In the genomic region with DNA sequence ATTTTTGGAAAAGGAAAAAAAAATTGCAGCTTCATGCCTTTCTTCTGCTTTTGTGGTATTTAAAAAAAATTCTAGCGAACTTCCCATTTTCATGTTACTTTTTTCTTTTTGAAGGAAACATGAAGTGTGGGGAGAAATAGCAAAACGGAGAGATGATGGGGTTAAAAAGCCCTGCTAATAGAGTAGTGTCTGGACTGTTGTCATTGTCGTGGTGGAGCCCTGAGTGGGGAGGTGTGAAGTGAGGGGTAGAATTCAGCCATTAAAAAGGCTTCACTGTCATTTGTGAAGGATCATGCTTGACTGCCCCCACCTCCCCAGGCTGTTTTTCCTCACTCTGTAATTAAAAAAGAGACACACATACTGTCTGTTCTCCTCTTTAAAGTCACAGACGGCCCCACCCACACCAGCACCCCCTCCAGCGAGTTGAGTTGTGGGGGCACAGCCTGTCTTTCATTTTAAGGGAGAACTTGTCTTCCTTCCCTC, we compare ENCODE assay signal across 10 cellular contexts.
DNase-seq lines count a peak whose midpoint lies in the region; ATAC-seq and TF ChIP-seq lines count a peak whose summit lies in the region.
"Had no signal": no experiment of that assay in that cellular context is flagged by ENCODE, and none has a peak within 500 bp of the region (broad histone marks: within the 10 kb centered on the region; RNA-seq: fewer than 3 reads in every experiment).

No MANE protein-coding gene starts in this region.

- H3K36me3 ChIP-seq in breast epithelium (no peaks in the 10 kb centered on the region), Panc1 (ENCODE audit: control insufficient read depth, insufficient read depth, low read length) (no peaks in the 10 kb centered on the region), lung (ENCODE audit: control insufficient read depth in 2 of 2, insufficient read depth in 2 of 2, low read length in 2 of 2) (no peaks in the 10 kb centered on the region), tibial artery (no peaks in the 10 kb centered on the region), aorta (ENCODE audit: control insufficient read depth in 1 of 2, insufficient read depth in 2 of 2, low read length in 1 of 2) (no peaks in the 10 kb centered on the region)

- CTCF ChIA-PET in MCF 10A (lab: Yijun Ruan, JAX) (interaction anchor here (0.6 to 1.6 kb wide), 3 partner anchors 15 to 725 kb away, joined by 4 to 6 read pairs (median 5); no protein-coding TSS in a partner anchor), Panc1 (lab: Charles Lee) (no interaction called here)
- CTCF ChIA-PET in activated CD4-positive, alpha-beta T cell treated with anti-CD3 and anti-CD28 coated beads, Interleukin-2, amount 10 ng/mL, durations not matched to agents 7 days and 5 days (lab: Charles Lee), result no interaction called here

- H3K27me3 ChIP-seq in breast epithelium (no peaks in the 10 kb centered on the region), Panc1 (ENCODE audit: control insufficient read depth, insufficient read depth, low read length) (no peaks in the 10 kb centered on the region), lung (ENCODE audit: control insufficient read depth, insufficient read depth) (no peaks in the 10 kb centered on the region), tibial artery (no peaks in the 10 kb centered on the region), aorta (ENCODE audit: control insufficient read depth in 1 of 2, insufficient read depth in 2 of 2, low read length in 1 of 2) (no peaks in the 10 kb centered on the region)

- no peak overlapping the region for H3K4me3 Mint-ChIP-seq in MCF 10A (ENCODE audit: unreplicated experiment)
- H3K4me3 Mint-ChIP-seq in T-helper 2 cell treated with Interferon-gamma antibody and Interleukin-4, amounts not matched to agents 5 μg/mL and 100 μg/mL, for 36 hours, result no peak overlapping the region
- H3K4me3 Mint-ChIP-seq in activated CD4-positive, alpha-beta T cell treated with anti-CD3 and anti-CD28 coated beads, Interleukin-2, amount 10 ng/mL, durations not matched to agents 7 days and 5 days, result no peak overlapping the region

- in situ Hi-C loops in Panc1 (cut with HindIII; ENCODE audit: low pct_unique_long_range_greater_than_20kb, low sequenced_read_pairs), result no loop called here

- intact Hi-C loops in breast epithelium (cut with DNase I; ENCODE audit: low total_unique reads), result no loop called here
- intact Hi-C loops in MCF 10A (cut with micrococcal nuclease), result loop anchor here (5.0 kb wide), 5 partner anchors 57 to 297 kb away; no protein-coding TSS in a partner anchor
- intact Hi-C loops in Panc1 (cut with micrococcal nuclease; ENCODE audit: unreplicated experiment), result no loop called here
- intact Hi-C loops in tibial artery (cut with DNase I; ENCODE audit: low total_unique reads), result loop anchor here (5.0 kb wide), 1 partner anchor 57 kb away; no protein-coding TSS in a partner anchor
- intact Hi-C loops in aorta (cut with DNase I), result loop anchor here (5.0 to 10.0 kb wide), 4 partner anchors 57 to 277 kb away; a partner anchor contains a TSS

- no peaks in the 10 kb centered on the region for H3K9me3 Mint-ChIP-seq in MCF 10A (ENCODE audit: unreplicated experiment)
- H3K9me3 Mint-ChIP-seq in T-helper 2 cell treated with Interferon-gamma antibody and Interleukin-4, amounts not matched to agents 5 μg/mL and 100 μg/mL, for 36 hours, result no peaks in the 10 kb centered on the region
- H3K9me3 Mint-ChIP-seq in activated CD4-positive, alpha-beta T cell treated with anti-CD3 and anti-CD28 coated beads, Interleukin-2, amount 10 ng/mL, durations not matched to agents 7 days and 5 days, result no peaks in the 10 kb centered on the region

- no peaks in the 10 kb centered on the region for H3K27me3 Mint-ChIP-seq in MCF 10A (ENCODE audit: insufficient read depth, unreplicated experiment)
- no peaks in the 10 kb centered on the region for H3K27me3 Mint-ChIP-seq in T-helper 2 cell treated with Interferon-gamma antibody and Interleukin-4, amounts not matched to agents 5 μg/mL and 100 μg/mL, for 36 hours (ENCODE audit: low read depth)
- peaks cover 18% of the 10 kb centered on the region for H3K27me3 Mint-ChIP-seq in activated CD4-positive, alpha-beta T cell treated with anti-CD3 and anti-CD28 coated beads, Interleukin-2, amount 10 ng/mL, durations not matched to agents 7 days and 5 days

- H3K36me3 Mint-ChIP-seq in MCF 10A (ENCODE audit: insufficient read depth, unreplicated experiment), result no peaks in the 10 kb centered on the region
- H3K36me3 Mint-ChIP-seq in T-helper 2 cell treated with Interferon-gamma antibody and Interleukin-4, amounts not matched to agents 5 μg/mL and 100 μg/mL, for 36 hours (ENCODE audit: low read depth), result no peaks in the 10 kb centered on the region
- H3K36me3 Mint-ChIP-seq in activated CD4-positive, alpha-beta T cell treated with anti-CD3 and anti-CD28 coated beads, Interleukin-2, amount 10 ng/mL, durations not matched to agents 7 days and 5 days (ENCODE audit: low read depth), result no peaks in the 10 kb centered on the region

- TF ChIP-seq POLR2A in breast epithelium (IDR thresholded peaks at IDR 0.05), result no peak

- H3K9me3 ChIP-seq in breast epithelium (no peaks in the 10 kb centered on the region), Panc1 (ENCODE audit: control insufficient read depth, insufficient read depth, low read depth, low read length) (no peaks in the 10 kb centered on the region), lung (ENCODE audit: control insufficient read depth in 2 of 2, insufficient read depth in 1 of 2, low read length in 1 of 2) (no peaks in the 10 kb centered on the region), tibial artery (no peaks in the 10 kb centered on the region), aorta (ENCODE audit: control insufficient read depth, low read length) (no peaks in the 10 kb centered on the region)

- no peak for ATAC-seq in Panc1
- peak; percentile 1 for ATAC-seq in lung (ENCODE audit: insufficient read depth, low FRiP score)
- no peak for ATAC-seq in aorta (ENCODE audit: low FRiP score)

- no peak overlapping the region for H3K4me3 ChIP-seq in breast epithelium
- H3K4me3 ChIP-seq in Panc1 (ENCODE audit: low read depth in 2 of 2, low read length in 2 of 2), result no peak overlapping the region
- no peak overlapping the region for H3K4me3 ChIP-seq in lung
- H3K4me3 ChIP-seq in tibial artery, result no peak overlapping the region
- no peak overlapping the region for H3K4me3 ChIP-seq in aorta (ENCODE audit: low read length in 2 of 2)

- H3K4me1 Mint-ChIP-seq in MCF 10A (ENCODE audit: insufficient read depth, unreplicated experiment), result peaks cover 9% of the 10 kb centered on the region
- H3K4me1 Mint-ChIP-seq in T-helper 2 cell treated with Interferon-gamma antibody and Interleukin-4, amounts not matched to agents 5 μg/mL and 100 μg/mL, for 36 hours (ENCODE audit: low read depth), result no peaks in the 10 kb centered on the region
- H3K4me1 Mint-ChIP-seq in activated CD4-positive, alpha-beta T cell treated with anti-CD3 and anti-CD28 coated beads, Interleukin-2, amount 10 ng/mL, durations not matched to agents 7 days and 5 days, result no peaks in the 10 kb centered on the region

- 19 to 53% methylated on average over 5 of the region's 5 CpGs for WGBS in lung, 2 donors
- 61 to 62% methylated on average over 5 of the region's 5 CpGs for WGBS in aorta, 2 donors

- H3K4me1 ChIP-seq in breast epithelium (no peaks in the 10 kb centered on the region), Panc1 (ENCODE audit: control insufficient read depth, insufficient read depth, low read length) (peaks cover 17% of the 10 kb centered on the region), lung (ENCODE audit: control insufficient read depth in 2 of 2, insufficient read depth in 2 of 2, low read length in 2 of 2) (peaks cover 3 to 8% of the 10 kb centered on the region in 2 donors), tibial artery (peaks cover 0 to 38% (median 16%) of the 10 kb centered on the region in 4 donors), aorta (ENCODE audit: control insufficient read depth in 1 of 2, insufficient read depth in 2 of 2, low read length in 2 of 2) (no peaks in the 10 kb centered on the region)

- no peak overlapping the region for H3K27ac Mint-ChIP-seq in MCF 10A (ENCODE audit: low read depth, unreplicated experiment)
- H3K27ac Mint-ChIP-seq in T-helper 2 cell treated with Interferon-gamma antibody and Interleukin-4, amounts not matched to agents 5 μg/mL and 100 μg/mL, for 36 hours, result no peak overlapping the region
- no peak overlapping the region for H3K27ac Mint-ChIP-seq in activated CD4-positive, alpha-beta T cell treated with anti-CD3 and anti-CD28 coated beads, Interleukin-2, amount 10 ng/mL, durations not matched to agents 7 days and 5 days

- TF ChIP-seq CTCF in breast epithelium (IDR thresholded peaks at IDR 0.05) (no peak), MCF 10A (IDR thresholded peaks at IDR 0.05; ENCODE audit: unreplicated experiment) (no peak), Panc1 (IDR thresholded peaks at IDR 0.05) (no peak), lung (IDR thresholded peaks at IDR 0.05; ENCODE audit: control extremely low read depth, extremely low read depth) (no peak), tibial artery (IDR thresholded peaks at IDR 0.05) (no peak)

- DNase-seq in breast epithelium (ENCODE audit: low spot score in 2 of 2) (no peak), MCF 10A (ENCODE audit: unreplicated experiment) (no peak), Panc1 (ENCODE audit: low read depth, low spot score) (no peak), lung (ENCODE audit: low spot score) (no peak), tibial artery (no peak), aorta (no peak)
- DNase-seq in T-helper 2 cell treated with Interferon-gamma antibody and Interleukin-4, amounts not matched to agents 5 μg/mL and 100 μg/mL, for 36 hours (ENCODE audit: low spot score), result no peak
- DNase-seq in activated CD4-positive, alpha-beta T cell treated with anti-CD3 and anti-CD28 coated beads, Interleukin-2, amount 10 ng/mL, durations not matched to agents 7 days and 5 days, result no peak
- DNase-seq: dermis blood vessel endothelial cell; stimulated activated CD4-positive, alpha-beta T cell treated with anti-CD3 and anti-CD28 coated beads, Interleukin-2, amount 100 ng/mL, for 48 hours had no signal

- POLR2A ChIA-PET in MCF 10A (lab: Yijun Ruan, JAX), result no interaction called here
- POLR2A ChIA-PET in Panc1 (lab: Charles Lee), result interaction anchor here (0.6 kb wide), 1 partner anchor 227 kb away, joined by 4 read pairs; no protein-coding TSS in a partner anchor
- POLR2A ChIA-PET in activated CD4-positive, alpha-beta T cell treated with anti-CD3 and anti-CD28 coated beads, Interleukin-2, amount 10 ng/mL, durations not matched to agents 7 days and 5 days (lab: Charles Lee), result no interaction called here

- BruUV-seq in MCF 10A (replicated peaks; lab: Mats Ljungman, UMichigan) (no TSS peak), Panc1 (replicated peaks; lab: Mats Ljungman, UMichigan) (no TSS peak)

- H3K27ac ChIP-seq in breast epithelium (peak overlapping the region; percentile 60 to 80), Panc1 (ENCODE audit: low read length) (peak overlapping the region; percentile 84; the same call in 1 of the 2 replicates), lung (ENCODE audit: low read depth in 1 of 2, low read length in 1 of 2) (peak overlapping the region in 1 of 2 donors; percentile 77), tibial artery (peak overlapping the region; percentile 72 to 73), aorta (ENCODE audit: low read depth in 1 of 2, low read length in 2 of 2) (peak overlapping the region in 1 of 2 donors; percentile 83)

Comparison
In these comparisons a context has a peak if more than half of its experiments do, and no peak if none do; other contexts are left out.
1. intact Hi-C loops: an anchor here in MCF 10A (5.0 kb wide), tibial artery (5.0 kb wide) and aorta (5.0 to 10.0 kb wide); none called in breast epithelium and Panc1.